Comparison of ENCODE assay signal across 16 cellular contexts in the genomic region with DNA sequence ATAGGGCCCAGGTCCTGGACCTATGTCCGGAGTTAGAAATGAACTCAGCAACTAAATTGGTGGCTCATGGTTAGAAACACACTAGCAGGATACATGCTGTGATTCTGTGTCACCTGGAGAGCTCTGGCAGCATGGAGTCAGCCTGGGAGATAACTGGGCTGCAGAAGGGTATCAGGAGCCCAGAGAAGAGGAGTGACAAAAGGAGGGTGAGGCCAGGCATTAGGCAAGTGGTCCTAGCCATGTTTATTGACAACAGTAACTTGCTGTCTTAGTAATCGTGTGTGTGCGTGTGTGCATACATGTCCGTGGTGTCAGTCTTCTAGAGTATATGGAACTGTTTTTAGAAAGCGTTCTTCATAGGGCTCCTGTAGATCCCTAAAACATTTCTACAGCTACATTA.
A peak's percentile ranks its signal among the peaks of the same experiment; 100 is the strongest.
DNase-seq lines count a peak whose midpoint lies in the region; TF ChIP-seq lines count a peak whose summit lies in the region.
"Had no signal": no experiment of that assay in that cellular context is flagged by ENCODE, and none has a peak within 500 bp of the region (broad histone marks: within the 10 kb centered on the region; RNA-seq: fewer than 3 reads in every experiment).

No MANE protein-coding gene starts in this region.

- no peaks in the 10 kb centered on the region for H3K27me3 ChIP-seq in mesenchymal stem cell (ENCODE audit: control insufficient read depth in 1 of 2, insufficient read depth in 1 of 2, low read length in 2 of 2)
- no peaks in the 10 kb centered on the region for H3K27me3 ChIP-seq in spleen (replicated peaks in 1 of 7)

- TF ChIP-seq POLR2A in spleen (IDR thresholded peaks at IDR 0.05): no peak

- WGBS in mesenchymal stem cell: 67% methylated on average over 1 of the region's 5 CpGs
- WGBS in spleen, 5 donors: 72 to 94% (median 87%) methylated on average over 5 of the region's 5 CpGs

- H3K9ac ChIP-seq in mesenchymal stem cell (ENCODE audit: low read length): peak overlapping the region; percentile 83

- H4K8ac ChIP-seq in mesenchymal stem cell (ENCODE audit: low read length): no peak overlapping the region

- H3K23ac ChIP-seq in mesenchymal stem cell (ENCODE audit: low read length in 2 of 2): no peak overlapping the region

- H3K4me1 ChIP-seq in mesenchymal stem cell (ENCODE audit: control insufficient read depth, insufficient read depth, low read depth, low read length) (no peaks in the 10 kb centered on the region), spleen (no peaks in the 10 kb centered on the region)

- H3K4me3 Mint-ChIP-seq in activated CD4-positive, alpha-beta T cell treated with anti-CD3 and anti-CD28 coated beads, Interleukin-2, amount 10 ng/mL, durations not matched to agents 24 days and 14 days: no peak overlapping the region
- H3K4me3 Mint-ChIP-seq: activated CD8-positive, alpha-beta memory T cell treated with anti-CD3 and anti-CD28 coated beads, Interleukin-2, amount 10 ng/mL, durations not matched to agents 7 days and 5 days; B cell had no signal

- no peak overlapping the region for H2BK15ac ChIP-seq in mesenchymal stem cell (ENCODE audit: low read depth, poor library complexity, severe bottlenecking)

- H3K27me3 Mint-ChIP-seq in activated CD4-positive, alpha-beta T cell treated with anti-CD3 and anti-CD28 coated beads, Interleukin-2, amount 10 ng/mL, durations not matched to agents 24 days and 14 days: no peaks in the 10 kb centered on the region
- H3K27me3 Mint-ChIP-seq: activated CD8-positive, alpha-beta memory T cell treated with anti-CD3 and anti-CD28 coated beads, Interleukin-2, amount 10 ng/mL, durations not matched to agents 7 days and 5 days; B cell had no signal

- H2BK12ac ChIP-seq in mesenchymal stem cell (ENCODE audit: low read length in 2 of 2): no peak overlapping the region

- H3K4me2 ChIP-seq in mesenchymal stem cell (ENCODE audit: low read length, poor library complexity, severe bottlenecking): no peak overlapping the region

- no peak overlapping the region for H3K27ac Mint-ChIP-seq in activated CD4-positive, alpha-beta T cell treated with anti-CD3 and anti-CD28 coated beads, Interleukin-2, amount 10 ng/mL, durations not matched to agents 24 days and 14 days
- H3K27ac Mint-ChIP-seq: activated CD8-positive, alpha-beta memory T cell treated with anti-CD3 and anti-CD28 coated beads, Interleukin-2, amount 10 ng/mL, durations not matched to agents 7 days and 5 days; B cell had no signal

- H2AK5ac ChIP-seq in mesenchymal stem cell (ENCODE audit: low read length, severe bottlenecking): peak overlapping the region; percentile 6

- no peak overlapping the region for H3K18ac ChIP-seq in mesenchymal stem cell (ENCODE audit: low read depth in 1 of 2, low read length in 2 of 2)

- H2AFZ ChIP-seq in mesenchymal stem cell (ENCODE audit: low read depth, low read length): no peak overlapping the region

- H3K79me1 ChIP-seq in mesenchymal stem cell (replicated peaks; ENCODE audit: low read length, poor library complexity, severe bottlenecking): no peaks in the 10 kb centered on the region

- H3K36me3 Mint-ChIP-seq in activated CD4-positive, alpha-beta T cell treated with anti-CD3 and anti-CD28 coated beads, Interleukin-2, amount 10 ng/mL, durations not matched to agents 24 days and 14 days (ENCODE audit: low read depth): no peaks in the 10 kb centered on the region
- H3K36me3 Mint-ChIP-seq: activated CD8-positive, alpha-beta memory T cell treated with anti-CD3 and anti-CD28 coated beads, Interleukin-2, amount 10 ng/mL, durations not matched to agents 7 days and 5 days had no signal

- no peaks in the 10 kb centered on the region for H3K9me3 Mint-ChIP-seq in activated CD4-positive, alpha-beta T cell treated with anti-CD3 and anti-CD28 coated beads, Interleukin-2, amount 10 ng/mL, durations not matched to agents 24 days and 14 days

- no peak overlapping the region for H3K4ac ChIP-seq in mesenchymal stem cell (ENCODE audit: low read depth in 1 of 2, low read length in 2 of 2)

- H3K4me3 ChIP-seq in coronary artery: peak overlapping the region; percentile 50
- H3K4me3 ChIP-seq in mesenchymal stem cell (ENCODE audit: insufficient read depth in 1 of 2, low read depth in 1 of 2, low read length in 2 of 2): peak overlapping the region in 1 of 2 experiments; percentile 60
- H3K4me3 ChIP-seq in spleen: no peak overlapping the region
- H3K4me3 ChIP-seq: lung had no signal

- intact Hi-C loops in activated CD4-positive, alpha-beta T cell treated with anti-CD3 and anti-CD28 coated beads, Interleukin-2, amount 10 ng/mL, durations not matched to agents 24 days and 14 days (cut with micrococcal nuclease): no loop called here
- intact Hi-C loops in spleen (cut with DNase I; ENCODE audit: low total_unique reads): no loop called here

- no peaks in the 10 kb centered on the region for H3K4me1 Mint-ChIP-seq in activated CD4-positive, alpha-beta T cell treated with anti-CD3 and anti-CD28 coated beads, Interleukin-2, amount 10 ng/mL, durations not matched to agents 24 days and 14 days
- H3K4me1 Mint-ChIP-seq: activated CD8-positive, alpha-beta memory T cell treated with anti-CD3 and anti-CD28 coated beads, Interleukin-2, amount 10 ng/mL, durations not matched to agents 7 days and 5 days; B cell had no signal

- H3K9me3 ChIP-seq in mesenchymal stem cell (ENCODE audit: control insufficient read depth, low read length) (no peaks in the 10 kb centered on the region), spleen (no peaks in the 10 kb centered on the region)

- no peak overlapping the region for H2BK5ac ChIP-seq in mesenchymal stem cell (ENCODE audit: low read depth, low read length, poor library complexity, severe bottlenecking)

- DNase-seq in NCI-H2227 (lab: John Stamatoyannopoulos, UW; ENCODE audit: unreplicated experiment) (peak; percentile 24), coronary artery (ENCODE audit: low spot score) (no peak), mesenchymal stem cell (no peak), substantia nigra (lab: John Stamatoyannopoulos, UW) (peak in 2 of 49 donors; percentile 26), activated gamma-delta T cell treated with Interleukin-2 at 50 U/mL for 16 hours (no peak), DMS79 (lab: John Stamatoyannopoulos, UW) (no peak), spleen (no peak)
- no peak for DNase-seq in activated CD4-positive, alpha-beta T cell treated with anti-CD3 and anti-CD28 coated beads, Interleukin-2, amount 10 ng/mL, durations not matched to agents 24 days and 14 days
- DNase-seq: activated CD8-positive, alpha-beta memory T cell treated with anti-CD3 and anti-CD28 coated beads, Interleukin-2, amount 10 ng/mL, durations not matched to agents 7 days and 5 days; activated effector memory CD4-positive, alpha-beta T cell treated with anti-CD3 and anti-CD28 coated beads, Interleukin-2, amount 50 U/mL, for 16 hours; Calu3; NCI-H1417 treated with DMSO at 0.1 percent for 48 hours; NCI-H446 treated with DMSO at 0.1 percent for 48 hours; stimulated activated CD4-positive, alpha-beta T cell treated with anti-CD3 and anti-CD28 coated beads, Interleukin-2, amount 100 ng/mL, for 48 hours had no signal

- TF ChIP-seq CTCF in coronary artery (IDR thresholded peaks at IDR 0.05) (no peak), spleen (IDR thresholded peaks at IDR 0.05 in 8 of 11, conservative IDR thresholded peaks at IDR 0.05 in 3 of 11) (no peak)

- no peaks in the 10 kb centered on the region for H3K36me3 ChIP-seq in mesenchymal stem cell (ENCODE audit: control insufficient read depth in 1 of 2, insufficient read depth in 2 of 2, low read depth in 1 of 2, low read length in 2 of 2)
- H3K36me3 ChIP-seq in spleen: no peaks in the 10 kb centered on the region

- no peak overlapping the region for H4K91ac ChIP-seq in mesenchymal stem cell (ENCODE audit: low read length)

- H3K14ac ChIP-seq in mesenchymal stem cell (ENCODE audit: low read length in 2 of 2): no peak overlapping the region

- no peak overlapping the region for H2BK120ac ChIP-seq in mesenchymal stem cell (ENCODE audit: low read depth, low read length)

- peak overlapping the region; percentile 69 to 72 for H3K27ac ChIP-seq in coronary artery
- no peak overlapping the region for H3K27ac ChIP-seq in mesenchymal stem cell (ENCODE audit: low read length, poor library complexity, severe bottlenecking)
- peak overlapping the region; percentile 73 for H3K27ac ChIP-seq in substantia nigra (ENCODE audit: low read depth, low read length, poor library complexity, severe bottlenecking)
- H3K27ac ChIP-seq in spleen: no peak overlapping the region

Comparison
In these comparisons a context has a peak if more than half of its experiments do, and no peak if none do; other contexts are left out.
1. H3K27ac ChIP-seq: peak in coronary artery (2 of 2) and substantia nigra (single experiment); none in mesenchymal stem cell (single experiment) and spleen (0 of 8).